ENCODE assay signal across 12 cellular contexts in the genomic region with DNA sequence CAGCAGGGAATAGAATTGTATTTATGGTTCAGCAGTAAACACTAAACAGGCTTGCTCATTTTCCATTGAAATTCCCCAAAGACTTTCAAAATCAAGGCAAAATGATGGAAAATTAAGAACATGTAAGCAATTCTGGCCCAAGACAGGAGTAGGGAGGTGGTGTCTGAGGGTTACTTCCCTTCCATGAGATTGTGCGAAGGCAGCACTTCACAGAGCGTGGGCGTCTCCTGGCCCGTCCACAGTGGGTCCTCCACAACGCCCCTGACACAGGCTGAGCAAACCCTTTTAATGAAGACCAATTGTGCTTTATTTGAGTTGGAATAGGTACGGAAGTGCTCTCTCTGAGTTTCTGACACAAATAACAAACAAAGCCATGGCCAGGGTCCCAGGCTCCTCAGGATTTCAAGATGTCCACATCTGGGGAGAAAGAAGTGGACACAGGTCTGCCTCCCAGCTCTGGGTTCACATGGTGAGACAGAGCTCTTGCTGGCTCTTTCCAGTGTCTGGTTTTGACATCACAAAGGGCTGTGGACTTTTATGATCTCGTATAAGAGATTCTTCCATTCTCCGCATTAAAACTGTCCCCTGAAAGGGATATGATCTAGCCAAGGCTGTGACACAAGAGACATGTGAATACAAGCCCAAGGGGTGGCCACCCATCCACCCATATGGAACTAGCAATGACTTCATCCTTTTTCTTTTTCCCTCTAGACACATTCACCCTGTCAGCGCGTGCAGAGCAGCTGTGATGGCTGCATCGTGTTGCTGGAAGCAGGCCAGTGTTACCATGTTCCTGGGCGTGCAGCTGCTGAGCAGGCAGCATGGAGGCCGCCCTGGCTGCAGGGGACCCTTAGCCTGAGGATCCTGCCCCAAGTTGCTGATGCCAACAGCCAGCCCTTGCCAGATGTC.
A peak's percentile ranks its signal among the peaks of the same experiment; 100 is the strongest.
DNase-seq lines count a peak whose midpoint lies in the region; ATAC-seq, FAIRE-seq and TF ChIP-seq lines count a peak whose summit lies in the region.
"Had no signal": no experiment of that assay in that cellular context is flagged by ENCODE, and none has a peak within 500 bp of the region (broad histone marks: within the 10 kb centered on the region; RNA-seq: fewer than 3 reads in every experiment).

No MANE protein-coding gene starts in this region.

- no peak overlapping the region for H3K27ac Mint-ChIP-seq in type B pancreatic cell

- H3K27me3 Mint-ChIP-seq in type B pancreatic cell, result no peaks in the 10 kb centered on the region

- no peaks in the 10 kb centered on the region for H3K36me3 ChIP-seq in BJ (ENCODE audit: control insufficient read depth, insufficient read depth, low read length)

- no peak for ATAC-seq in HG02981 (IDR thresholded peaks at IDR 0.05; ENCODE audit: unreplicated experiment)
- ATAC-seq in GM19328 (IDR thresholded peaks at IDR 0.05; ENCODE audit: unreplicated experiment), result no peak

- FAIRE-seq in HTR-8/SVneo (lab: Jason Lieb, UNC), result no peak

- CTCF ChIA-PET in BJ (lab: Yijun Ruan, JAX), result interaction anchor here (1.2 to 1.3 kb wide), 3 partner anchors 17 to 261 kb away, joined by 3 to 4 read pairs (median 3); no protein-coding TSS in a partner anchor

- POLR2A ChIA-PET in BJ (lab: Charles Lee), result interaction anchor here (0.6 kb wide), 1 partner anchor 131 kb away, joined by 5 read pairs; no protein-coding TSS in a partner anchor

- no peaks in the 10 kb centered on the region for H3K36me3 Mint-ChIP-seq in type B pancreatic cell

- no peak overlapping the region for H3K4me3 ChIP-seq in BJ (ENCODE audit: low read depth, low read length)
- H3K4me3 ChIP-seq in fibroblast of mammary gland (ENCODE audit: control insufficient read depth, low read depth, low read length), result no peak overlapping the region

- H3K9me3 Mint-ChIP-seq in type B pancreatic cell, result no peaks in the 10 kb centered on the region

- H3K27me3 ChIP-seq in BJ (ENCODE audit: control insufficient read depth, insufficient read depth, low read length), result no peaks in the 10 kb centered on the region

- peak; percentile 55 for DNase-seq in BJ (ENCODE audit: low read depth)
- DNase-seq in NCI-H345 treated with DMSO at 0.1 percent for 48 hours (lab: John Stamatoyannopoulos, UW; ENCODE audit: unreplicated experiment), result peak; percentile 49
- peak; percentile 94 for DNase-seq in fibroblast of mammary gland (ENCODE audit: low read depth)
- DNase-seq in non-pigmented ciliary epithelial cell (ENCODE audit: low read depth), result peak; percentile 52
- DNase-seq in type B pancreatic cell (ENCODE audit: extremely low spot score, unreplicated experiment), result no peak
- no peak for DNase-seq in HTR-8/SVneo (ENCODE audit: insufficient read length, low spot score)
- DNase-seq: activated T-cell treated with anti-CD3 and anti-CD28 coated beads, Interleukin-2, amount 50 U/mL, for 48 hours; Caco-2; erythroblast; T-helper 1 cell had no signal

- TF ChIP-seq CTCF in BJ (IDR thresholded peaks at IDR 0.05; ENCODE audit: insufficient read depth, low read depth, low read length) (no peak), fibroblast of mammary gland (conservative IDR thresholded peaks at IDR 0.05; ENCODE audit: control insufficient read depth, insufficient read depth, low read depth, low read length) (no peak), type B pancreatic cell (conservative IDR thresholded peaks at IDR 0.05) (no peak)

- H3K4me3 Mint-ChIP-seq in type B pancreatic cell, result no peak overlapping the region

- H3K4me1 Mint-ChIP-seq in type B pancreatic cell (ENCODE audit: unreplicated experiment), result peaks cover 16% of the 10 kb centered on the region

Comparison
In these comparisons a context has a peak if more than half of its experiments do, and no peak if none do; other contexts are left out.
1. DNase-seq: peak in BJ (single experiment), NCI-H345 treated with DMSO at 0.1 percent for 48 hours (single experiment), fibroblast of mammary gland (single experiment) and non-pigmented ciliary epithelial cell (single experiment); none in type B pancreatic cell (single experiment) and HTR-8/SVneo (single experiment).